Comparison of ENCODE assay signal across 1 cellular context in genomic region chr13:110642291-110642981, GRCh38.
TF ChIP-seq lines count a peak whose summit lies in the region.

No MANE protein-coding gene starts in this region.

TF ChIP-seq in WTC11, 78 proteins besides CTCF, POLR2A, EP300 and RAD21 (continued from another document):
- TF ChIP-seq AFF4 (CRISPR knock-in tag; IDR thresholded peaks at IDR 0.05; ENCODE audit: borderline replicate concordance): no peak
- TF ChIP-seq ZNF396 (CRISPR knock-in tag; IDR thresholded peaks at IDR 0.05; ENCODE audit: borderline replicate concordance): no peak
- no peak for TF ChIP-seq IRF1 (CRISPR knock-in tag; IDR thresholded peaks at IDR 0.05)
- TF ChIP-seq ZNF416 (CRISPR knock-in tag; IDR thresholded peaks at IDR 0.05): no peak
